Comparison of ENCODE assay signal across 23 cellular contexts in the genomic region with DNA sequence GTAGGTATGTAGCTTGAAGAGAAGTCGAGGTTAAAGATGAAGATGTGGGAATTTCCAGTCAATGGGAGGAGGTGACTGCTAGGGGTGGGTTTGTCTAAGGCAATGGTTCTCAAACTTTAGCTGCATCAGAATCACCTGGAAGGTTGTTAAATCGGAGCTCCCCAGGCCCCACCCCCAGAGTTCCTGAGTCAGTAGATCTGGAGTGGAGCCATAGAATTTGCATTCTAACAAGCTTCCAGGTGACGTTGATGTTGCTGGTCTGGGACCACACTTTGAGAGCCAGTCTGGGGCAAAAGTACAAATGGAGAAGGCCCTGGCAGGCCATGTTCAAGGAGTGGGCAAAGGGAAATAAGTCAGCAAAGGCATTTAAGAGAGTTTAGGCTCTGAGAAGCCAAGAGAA.
DNase-seq lines count a peak whose midpoint lies in the region; ATAC-seq and TF ChIP-seq lines count a peak whose summit lies in the region.
"Had no signal": no experiment of that assay in that cellular context is flagged by ENCODE, and none has a peak within 500 bp of the region (broad histone marks: within the 10 kb centered on the region; RNA-seq: fewer than 3 reads in every experiment).

No MANE protein-coding gene starts in this region.

- intact Hi-C loops in MCF 10A (cut with micrococcal nuclease): no loop called here
- intact Hi-C loops in breast epithelium (cut with DNase I; ENCODE audit: low total_unique reads): loop anchor here (5.0 kb wide), 1 partner anchor 705 kb away; no protein-coding TSS in a partner anchor
- intact Hi-C loops in activated T-helper 1 cell treated with anti-CD3 and anti-CD28 coated beads, Interleukin-12 subunit alpha, Interleukin-12 subunit beta, Interleukin-2, Interleukin-4 antibody, amounts not matched to agents 30 ng/mL and 10 ng/mL and 1 ng/mL, durations not matched to agents 14 hours and 24 hours and 36 hours (cut with micrococcal nuclease): loop anchor here (10.0 kb wide), 1 partner anchor 377 kb away; the partner anchor contains the start of gene CNOT10
- intact Hi-C loops in upper lobe of right lung (cut with DNase I): no loop called here

- ATAC-seq in foreskin keratinocyte: peak; percentile 48
- peak; percentile 29 for ATAC-seq in upper lobe of right lung
- no peak for ATAC-seq in esophagus mucosa
- ATAC-seq: A549, GM12878, K562 had no signal

- no peak overlapping the region for H3K27ac Mint-ChIP-seq in MCF 10A (ENCODE audit: low read depth, unreplicated experiment)
- peak overlapping the region; percentile 2 for H3K27ac Mint-ChIP-seq in activated T-helper 1 cell treated with anti-CD3 and anti-CD28 coated beads, Interleukin-12 subunit alpha, Interleukin-12 subunit beta, Interleukin-2, Interleukin-4 antibody, amounts not matched to agents 30 ng/mL and 10 ng/mL and 1 ng/mL, durations not matched to agents 14 hours and 24 hours and 36 hours

- H3K27ac ChIP-seq in breast epithelium: no peak overlapping the region
- H3K27ac ChIP-seq in foreskin keratinocyte: no peak overlapping the region
- no peak overlapping the region for H3K27ac ChIP-seq in upper lobe of right lung
- H3K27ac ChIP-seq: A549 had no signal

- no TSS peak for BruUV-seq in MCF 10A (replicated peaks; lab: Mats Ljungman, UMichigan)

- CTCF ChIA-PET in MCF 10A (lab: Yijun Ruan, JAX): interaction anchor here (0.6 to 2.0 kb wide), 7 partner anchors 10 to 612 kb away, joined by 3 to 11 read pairs (median 4); no protein-coding TSS in a partner anchor

- H3K4me1 ChIP-seq in breast epithelium (no peaks in the 10 kb centered on the region), foreskin keratinocyte (no peaks in the 10 kb centered on the region), upper lobe of right lung (peaks cover 27% of the 10 kb centered on the region)
- H3K4me1 ChIP-seq: BE2C had no signal

- TF ChIP-seq POLR2A in breast epithelium (IDR thresholded peaks at IDR 0.05): no peak

- H3K36me3 ChIP-seq in breast epithelium (no peaks in the 10 kb centered on the region), upper lobe of right lung (no peaks in the 10 kb centered on the region)
- H3K36me3 ChIP-seq: BE2C, HAP-1 had no signal

- peaks cover 7% of the 10 kb centered on the region for H3K4me1 Mint-ChIP-seq in MCF 10A (ENCODE audit: insufficient read depth, unreplicated experiment)
- H3K4me1 Mint-ChIP-seq in activated T-helper 1 cell treated with anti-CD3 and anti-CD28 coated beads, Interleukin-12 subunit alpha, Interleukin-12 subunit beta, Interleukin-2, Interleukin-4 antibody, amounts not matched to agents 30 ng/mL and 10 ng/mL and 1 ng/mL, durations not matched to agents 14 hours and 24 hours and 36 hours (ENCODE audit: low read depth): peaks cover 77% of the 10 kb centered on the region

- no peak overlapping the region for H3K4me3 ChIP-seq in breast epithelium
- no peak overlapping the region for H3K4me3 ChIP-seq in upper lobe of right lung
- H3K4me3 ChIP-seq: A549, GM12878, HAP-1, K562 had no signal

- H3K36me3 Mint-ChIP-seq in MCF 10A (ENCODE audit: insufficient read depth, unreplicated experiment): no peaks in the 10 kb centered on the region
- H3K36me3 Mint-ChIP-seq in activated T-helper 1 cell treated with anti-CD3 and anti-CD28 coated beads, Interleukin-12 subunit alpha, Interleukin-12 subunit beta, Interleukin-2, Interleukin-4 antibody, amounts not matched to agents 30 ng/mL and 10 ng/mL and 1 ng/mL, durations not matched to agents 14 hours and 24 hours and 36 hours (ENCODE audit: low read depth): peaks cover 10% of the 10 kb centered on the region

- H3K27me3 ChIP-seq in breast epithelium: no peaks in the 10 kb centered on the region
- H3K27me3 ChIP-seq in foreskin keratinocyte: no peaks in the 10 kb centered on the region
- no peaks in the 10 kb centered on the region for H3K27me3 ChIP-seq in upper lobe of right lung
- H3K27me3 ChIP-seq: BE2C had no signal

- H3K9me3 ChIP-seq in breast epithelium (no peaks in the 10 kb centered on the region), upper lobe of right lung (no peaks in the 10 kb centered on the region)
- H3K9me3 ChIP-seq: A549, BE2C, Caco-2, HAP-1 had no signal

- POLR2A ChIA-PET in MCF 10A (lab: Yijun Ruan, JAX): interaction anchor here (0.7 kb wide), 1 partner anchor 21 kb away, joined by 3 read pairs; no protein-coding TSS in a partner anchor

- no peak overlapping the region for H3K4me3 Mint-ChIP-seq in MCF 10A (ENCODE audit: unreplicated experiment)
- H3K4me3 Mint-ChIP-seq in activated T-helper 1 cell treated with anti-CD3 and anti-CD28 coated beads, Interleukin-12 subunit alpha, Interleukin-12 subunit beta, Interleukin-2, Interleukin-4 antibody, amounts not matched to agents 30 ng/mL and 10 ng/mL and 1 ng/mL, durations not matched to agents 14 hours and 24 hours and 36 hours: peak overlapping the region; percentile 6

- no peak for TF ChIP-seq CTCF in MCF 10A (IDR thresholded peaks at IDR 0.05; ENCODE audit: unreplicated experiment)
- TF ChIP-seq CTCF in breast epithelium (IDR thresholded peaks at IDR 0.05): no peak
- TF ChIP-seq CTCF in foreskin keratinocyte (conservative IDR thresholded peaks at IDR 0.05): no peak
- no peak for TF ChIP-seq CTCF in upper lobe of right lung (IDR thresholded peaks at IDR 0.05)

- H3K9me3 Mint-ChIP-seq in MCF 10A (ENCODE audit: unreplicated experiment): no peaks in the 10 kb centered on the region
- no peaks in the 10 kb centered on the region for H3K9me3 Mint-ChIP-seq in activated T-helper 1 cell treated with anti-CD3 and anti-CD28 coated beads, Interleukin-12 subunit alpha, Interleukin-12 subunit beta, Interleukin-2, Interleukin-4 antibody, amounts not matched to agents 30 ng/mL and 10 ng/mL and 1 ng/mL, durations not matched to agents 14 hours and 24 hours and 36 hours

- DNase-seq in MCF 10A (ENCODE audit: unreplicated experiment) (peak; percentile 33), breast epithelium (ENCODE audit: low spot score in 2 of 2) (no peak), foreskin keratinocyte (peak in 1 of 2 donors; percentile 37), upper lobe of right lung (no peak), epidermal melanocyte (ENCODE audit: insufficient read length, low spot score) (no peak), NCI-H1694 (lab: John Stamatoyannopoulos, UW) (no peak)
- DNase-seq in activated T-helper 1 cell treated with anti-CD3 and anti-CD28 coated beads, Interleukin-12 subunit alpha, Interleukin-12 subunit beta, Interleukin-2, Interleukin-4 antibody, amounts not matched to agents 30 ng/mL and 10 ng/mL and 1 ng/mL, durations not matched to agents 14 hours and 24 hours and 36 hours (ENCODE audit: low spot score): no peak
- DNase-seq: BE2C; Caco-2; CD4-positive, alpha-beta memory T cell; DND-41; MM.1S; NCI-H1092; NCI-H1436 treated with DMSO at 0.1 percent for 48 hours; NCI-H2029; NCI-H345; NCI-H524; SHP77 had no signal

- no peaks in the 10 kb centered on the region for H3K27me3 Mint-ChIP-seq in MCF 10A (ENCODE audit: insufficient read depth, unreplicated experiment)
- H3K27me3 Mint-ChIP-seq in activated T-helper 1 cell treated with anti-CD3 and anti-CD28 coated beads, Interleukin-12 subunit alpha, Interleukin-12 subunit beta, Interleukin-2, Interleukin-4 antibody, amounts not matched to agents 30 ng/mL and 10 ng/mL and 1 ng/mL, durations not matched to agents 14 hours and 24 hours and 36 hours (ENCODE audit: insufficient read depth): no peaks in the 10 kb centered on the region
- H3K27me3 Mint-ChIP-seq: CD4-positive, alpha-beta memory T cell had no signal

Comparison
In these comparisons a context has a peak if more than half of its experiments do, and no peak if none do; other contexts are left out.
1. intact Hi-C loops: an anchor here in breast epithelium (5.0 kb wide) and activated T-helper 1 cell treated with anti-CD3 and anti-CD28 coated beads, Interleukin-12 subunit alpha, Interleukin-12 subunit beta, Interleukin-2, Interleukin-4 antibody, amounts not matched to agents 30 ng/mL and 10 ng/mL and 1 ng/mL, durations not matched to agents 14 hours and 24 hours and 36 hours (10.0 kb wide); none called in MCF 10A and upper lobe of right lung.